In genomic region chr5:34009610-34010009, GRCh38 we compare ENCODE assay signal across 2 cellular contexts.
TF ChIP-seq lines count a peak whose summit lies in the region.

No MANE protein-coding gene starts in this region.

TF ChIP-seq in SK-N-SH treated with all-trans-retinoic acid at 6 μM for 48 hours, 23 proteins besides CTCF, POLR2A, EP300 and RAD21:
- TF ChIP-seq ISL1 (CRISPR knock-in tag; IDR thresholded peaks at IDR 0.05) (peak; percentile 35; the same call in 1 of the 2 replicates), ZNF70 (CRISPR knock-in tag; IDR thresholded peaks at IDR 0.05) (no peak)

TF ChIP-seq in HepG2, 621 proteins besides CTCF, POLR2A, EP300 and RAD21:
- TF ChIP-seq IRX3 (CRISPR knock-in tag; IDR thresholded peaks at IDR 0.05; ENCODE audit: borderline replicate concordance, low read depth) = no peak
- TF ChIP-seq WIZ (CRISPR knock-in tag; IDR thresholded peaks at IDR 0.05) = no peak
- TF ChIP-seq, protein P1, sequence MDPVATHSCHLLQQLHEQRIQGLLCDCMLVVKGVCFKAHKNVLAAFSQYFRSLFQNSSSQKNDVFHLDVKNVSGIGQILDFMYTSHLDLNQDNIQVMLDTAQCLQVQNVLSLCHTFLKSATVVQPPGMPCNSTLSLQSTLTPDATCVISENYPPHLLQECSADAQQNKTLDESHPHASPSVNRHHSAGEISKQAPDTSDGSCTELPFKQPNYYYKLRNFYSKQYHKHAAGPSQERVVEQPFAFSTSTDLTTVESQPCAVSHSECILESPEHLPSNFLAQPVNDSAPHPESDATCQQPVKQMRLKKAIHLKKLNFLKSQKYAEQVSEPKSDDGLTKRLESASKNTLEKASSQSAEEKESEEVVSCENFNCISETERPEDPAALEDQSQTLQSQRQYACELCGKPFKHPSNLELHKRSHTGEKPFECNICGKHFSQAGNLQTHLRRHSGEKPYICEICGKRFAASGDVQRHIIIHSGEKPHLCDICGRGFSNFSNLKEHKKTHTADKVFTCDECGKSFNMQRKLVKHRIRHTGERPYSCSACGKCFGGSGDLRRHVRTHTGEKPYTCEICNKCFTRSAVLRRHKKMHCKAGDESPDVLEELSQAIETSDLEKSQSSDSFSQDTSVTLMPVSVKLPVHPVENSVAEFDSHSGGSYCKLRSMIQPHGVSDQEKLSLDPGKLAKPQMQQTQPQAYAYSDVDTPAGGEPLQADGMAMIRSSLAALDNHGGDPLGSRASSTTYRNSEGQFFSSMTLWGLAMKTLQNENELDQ (CRISPR knock-in tag; IDR thresholded peaks at IDR 0.05; ENCODE audit: borderline replicate concordance) = no peak
- TF ChIP-seq SIX1 (CRISPR knock-in tag; IDR thresholded peaks at IDR 0.05; ENCODE audit: borderline replicate concordance) = no peak
- TF ChIP-seq MLLT10 (CRISPR knock-in tag; IDR thresholded peaks at IDR 0.05) = no peak
- TF ChIP-seq KDM6A (CRISPR knock-in tag; IDR thresholded peaks at IDR 0.05; ENCODE audit: low read depth) = no peak
- no peak for TF ChIP-seq ZNF230 (CRISPR knock-in tag; IDR thresholded peaks at IDR 0.05)
- TF ChIP-seq ZMYM3 (CRISPR knock-in tag; IDR thresholded peaks at IDR 0.05) = no peak
- TF ChIP-seq NFE2L1 (CRISPR knock-in tag; IDR thresholded peaks at IDR 0.05; ENCODE audit: borderline replicate concordance) = no peak
- TF ChIP-seq FOXM1 (CRISPR knock-in tag; IDR thresholded peaks at IDR 0.05) = no peak
- no peak for TF ChIP-seq PHB2 (IDR thresholded peaks at IDR 0.05; ENCODE audit: partially characterized antibody)
- TF ChIP-seq NR2C2 (CRISPR knock-in tag; IDR thresholded peaks at IDR 0.05; ENCODE audit: borderline replicate concordance) = no peak
- no peak for TF ChIP-seq NCOA2 (CRISPR knock-in tag; IDR thresholded peaks at IDR 0.05)
- no peak for TF ChIP-seq DNMT1 (CRISPR knock-in tag; IDR thresholded peaks at IDR 0.05)
- TF ChIP-seq IKZF4 (CRISPR knock-in tag; IDR thresholded peaks at IDR 0.05; ENCODE audit: borderline replicate concordance, low read depth, not compliant biosample characterization) = no peak
- TF ChIP-seq ZNF580 (CRISPR knock-in tag; IDR thresholded peaks at IDR 0.05; ENCODE audit: borderline replicate concordance, low read depth) = no peak
- no peak for TF ChIP-seq ASH2L (IDR thresholded peaks at IDR 0.05; ENCODE audit: insufficient read length, low read depth, low read length)
